24 cellular contexts compared by ENCODE assay signal in the genomic region with DNA sequence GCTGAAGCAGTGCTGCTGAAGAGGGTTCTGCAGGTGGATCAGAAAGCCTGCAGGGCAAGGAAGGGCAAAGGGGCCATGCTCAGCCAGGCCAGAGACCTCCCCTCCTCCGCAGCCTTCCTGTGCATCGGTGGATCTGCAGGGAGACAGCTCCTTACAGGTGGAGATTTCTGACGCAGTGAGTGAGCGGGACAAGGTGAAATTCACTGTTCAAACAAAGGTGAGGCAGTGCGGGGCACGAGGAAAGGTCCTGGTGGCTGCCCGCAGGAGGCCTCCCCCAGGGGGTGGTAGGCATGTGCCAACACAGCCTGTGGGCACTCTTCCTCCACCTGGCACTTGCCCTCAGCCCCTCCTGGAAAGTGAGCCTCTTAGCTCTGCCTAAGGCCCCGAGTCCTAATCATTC. TPM values are rescaled to one million over a fixed set of nuclear protein-coding genes. Genes with fewer than 3 reads are reported as not detected.
DNase-seq lines count a peak whose midpoint lies in the region; ATAC-seq and TF ChIP-seq lines count a peak whose summit lies in the region.
"Had no signal": no experiment of that assay in that cellular context is flagged by ENCODE, and none has a peak within 500 bp of the region (broad histone marks: within the 10 kb centered on the region; RNA-seq: fewer than 3 reads in every experiment).

No MANE protein-coding gene starts in this region.

- no peak overlapping the region for H2AK5ac ChIP-seq in IMR-90 (ENCODE audit: low read depth, low read length)

- intact Hi-C loops in IMR-90 (cut with micrococcal nuclease) (no loop called here), posterior vena cava (cut with DNase I) (no loop called here)

- H3K4me2 ChIP-seq in IMR-90 (ENCODE audit: low read depth, low read length), result no peak overlapping the region
- H3K4me2 ChIP-seq: KMS-11 had no signal

- H2AFZ ChIP-seq in IMR-90 (replicated peaks; ENCODE audit: low read length, poor library complexity), result no peak overlapping the region

- H3K4me1 ChIP-seq in IMR-90 (ENCODE audit: control insufficient read depth, insufficient read depth, low read length), result no peaks in the 10 kb centered on the region; the same call in 1 of the 2 replicates
- no peaks in the 10 kb centered on the region for H3K4me1 ChIP-seq in endodermal cell (ENCODE audit: control insufficient read depth, insufficient read depth, low read length)

- CTCF ChIA-PET in IMR-90 (lab: Yijun Ruan, JAX), result interaction anchor here (0.5 kb wide), 1 partner anchor 32 kb away, joined by 5 read pairs; no protein-coding TSS in a partner anchor

- H2BK5ac ChIP-seq in IMR-90 (ENCODE audit: low read depth, low read length, poor library complexity, severe bottlenecking), result no peak overlapping the region

- no peak for TF ChIP-seq POLR2A in IMR-90 (IDR thresholded peaks at IDR 0.05; ENCODE audit: low read depth, low read length)

- H3K4me3 Mint-ChIP-seq in endodermal cell, result no peak overlapping the region
- no peak overlapping the region for H3K4me3 Mint-ChIP-seq in HFFc6
- H3K4me3 Mint-ChIP-seq: activated CD4-positive, alpha-beta T cell treated with anti-CD3 and anti-CD28 coated beads, Interleukin-2, amount 10 ng/mL, durations not matched to agents 7 days and 5 days; activated naive CD8-positive, alpha-beta T cell treated with anti-CD3 and anti-CD28 coated beads for 36 hours; CD4-positive, alpha-beta T cell; stimulated activated memory B cell treated with anti-CD40 and anti-IgM and Interleukin-4, amounts not matched to agents 10 μg/mL and 1 μg/mL and 100 μg/mL, for 72 hours; T-helper 1 cell treated with Interleukin-12 subunit alpha and Interleukin-12 subunit beta and Interleukin-4 antibody, amounts not matched to agents 30 μg/mL and 1 μg/mL, for 36 hours had no signal

- H3K9me3 ChIP-seq in IMR-90 (ENCODE audit: control insufficient read depth, insufficient read depth, low read length) (no peaks in the 10 kb centered on the region), endodermal cell (ENCODE audit: control insufficient read depth, low read length) (peaks cover 7% of the 10 kb centered on the region)
- H3K9me3 ChIP-seq: thoracic aorta had no signal

- H3K56ac ChIP-seq in IMR-90 (ENCODE audit: extremely low read depth, insufficient read depth, low read length), result no peak overlapping the region

- dilution Hi-C loops in IMR-90 (cut with HindIII; ENCODE audit: low sequenced_read_pairs, unreplicated experiment), result no loop called here

- H3K36me3 ChIP-seq in IMR-90 (ENCODE audit: control insufficient read depth, insufficient read depth, low read length) (peaks cover 37% of the 10 kb centered on the region), endodermal cell (ENCODE audit: control insufficient read depth, insufficient read depth, low read length) (peaks cover 35% of the 10 kb centered on the region)

- H3K36me3 Mint-ChIP-seq in endodermal cell (ENCODE audit: low read depth) (peaks cover 33% of the 10 kb centered on the region), HFFc6 (ENCODE audit: low read depth) (peaks cover 25% of the 10 kb centered on the region)

- in situ Hi-C loops in IMR-90 (cut with MboI; ENCODE audit: low sequenced_read_pairs), result no loop called here

- no peak overlapping the region for H4K8ac ChIP-seq in IMR-90 (ENCODE audit: low read depth in 2 of 2, low read length in 2 of 2)

- BruUV-seq in IMR-90 (replicated peaks; lab: Mats Ljungman, UMichigan), result no TSS peak

- H2BK15ac ChIP-seq in IMR-90 (ENCODE audit: low read depth, low read length), result no peak overlapping the region

- no peak overlapping the region for H4K5ac ChIP-seq in IMR-90 (ENCODE audit: low read depth, low read length)

- H3K4ac ChIP-seq in IMR-90 (ENCODE audit: low read depth, low read length), result peak overlapping the region; percentile 35; the same call in 1 of the 2 replicates

- no peak for TF ChIP-seq CTCF in IMR-90 (conservative IDR thresholded peaks at IDR 0.05; ENCODE audit: low read depth, low read length)
- no peak for TF ChIP-seq CTCF in endodermal cell (conservative IDR thresholded peaks at IDR 0.05)
- TF ChIP-seq CTCF in HFFc6 (IDR thresholded peaks at IDR 0.05), result no peak

- peaks cover 16% of the 10 kb centered on the region; the same call in 1 of the 2 replicates for H3K9me1 ChIP-seq in IMR-90 (ENCODE audit: insufficient read depth, low read length)

- H4K20me1 ChIP-seq in IMR-90 (ENCODE audit: insufficient read depth, low read length), result peaks cover 44% of the 10 kb centered on the region

- peaks cover 12% of the 10 kb centered on the region for H3K27me3 Mint-ChIP-seq in endodermal cell (ENCODE audit: insufficient read depth)
- peaks cover 17% of the 10 kb centered on the region for H3K27me3 Mint-ChIP-seq in HFFc6 (ENCODE audit: insufficient read depth)
- H3K27me3 Mint-ChIP-seq: activated CD4-positive, alpha-beta T cell treated with anti-CD3 and anti-CD28 coated beads, Interleukin-2, amount 10 ng/mL, durations not matched to agents 7 days and 5 days; activated naive CD8-positive, alpha-beta T cell treated with anti-CD3 and anti-CD28 coated beads for 36 hours; CD4-positive, alpha-beta T cell; stimulated activated memory B cell treated with anti-CD40 and anti-IgM and Interleukin-4, amounts not matched to agents 10 μg/mL and 1 μg/mL and 100 μg/mL, for 72 hours had no signal

- no peak overlapping the region for H2BK20ac ChIP-seq in IMR-90 (ENCODE audit: low read depth, low read length)

- no peak overlapping the region for H3K27ac ChIP-seq in IMR-90 (ENCODE audit: insufficient read depth, low read length)
- no peak overlapping the region for H3K27ac ChIP-seq in endodermal cell (ENCODE audit: low read depth, low read length)
- H3K27ac ChIP-seq: dorsolateral prefrontal cortex, KMS-11, thoracic aorta had no signal

- H3K9ac ChIP-seq in IMR-90 (ENCODE audit: low read depth, low read length) (no peak overlapping the region), endodermal cell (ENCODE audit: extremely low read depth, low read length, poor library complexity, severe bottlenecking) (no peak overlapping the region)
- H3K9ac ChIP-seq: KMS-11 had no signal

- no peak overlapping the region for H3K14ac ChIP-seq in IMR-90 (replicated peaks; ENCODE audit: low read depth, low read length)

- TF ChIP-seq RAD21 in IMR-90 (IDR thresholded peaks at IDR 0.05; ENCODE audit: low read length), result no peak

- H3K18ac ChIP-seq in IMR-90 (ENCODE audit: low read depth, low read length), result no peak overlapping the region

- WGBS in IMR-90 (ENCODE audit: extremely low coverage in 2 of 2, insufficient read length in 1 of 2), 2 experiments, result 70% methylated on average over 3 of the region's 8 CpGs; no CpG with 5 or more reads in 1 of the 2 experiments
- 80% methylated on average over 6 to 8 of the region's 8 CpGs for WGBS in endodermal cell (ENCODE audit: insufficient coverage in 1 of 2, insufficient read length in 1 of 2), 2 experiments

- H3K4me3 ChIP-seq in IMR-90 (ENCODE audit: insufficient read depth, low read depth, low read length) (no peak overlapping the region), endodermal cell (ENCODE audit: low read length) (no peak overlapping the region)
- H3K4me3 ChIP-seq: dorsolateral prefrontal cortex, thoracic aorta had no signal

- POLR2A ChIA-PET in IMR-90 (lab: Charles Lee; ENCODE audit: unreplicated experiment), result no interaction called here

- no peak overlapping the region for H4K91ac ChIP-seq in IMR-90 (ENCODE audit: insufficient read depth, low read depth, low read length)

- no peaks in the 10 kb centered on the region for H3K27me3 ChIP-seq in IMR-90 (ENCODE audit: control insufficient read depth, insufficient read depth, low read length)
- no peaks in the 10 kb centered on the region for H3K27me3 ChIP-seq in endodermal cell (ENCODE audit: control insufficient read depth, insufficient read depth, low read length, poor library complexity, severe bottlenecking)
- H3K27me3 ChIP-seq: dorsolateral prefrontal cortex had no signal

- H2BK120ac ChIP-seq in IMR-90 (ENCODE audit: low read depth, low read length), result no peak overlapping the region

- DNase-seq in EL (peak; percentile 4), IMR-90 (no peak), endodermal cell (peak; percentile 65), posterior vena cava (ENCODE audit: low spot score) (peak; percentile 77), occipital lobe (lab: John Stamatoyannopoulos, UW) (no peak), HFFc6 (no peak)
- DNase-seq: activated CD4-positive, alpha-beta T cell treated with anti-CD3 and anti-CD28 coated beads, Interleukin-2, amount 10 ng/mL, durations not matched to agents 7 days and 5 days; activated naive CD8-positive, alpha-beta T cell treated with anti-CD3 and anti-CD28 coated beads for 36 hours; CD4-positive, alpha-beta T cell; dorsolateral prefrontal cortex; left cardiac atrium; mammary epithelial cell; NCI-H1436; SIG-M5; stimulated activated CD4-positive, alpha-beta T cell treated with anti-CD3 and anti-CD28 coated beads, Interleukin-2, amount 100 ng/mL, for 48 hours had no signal

- H3K27ac Mint-ChIP-seq in endodermal cell (no peak overlapping the region), HFFc6 (no peak overlapping the region)
- H3K27ac Mint-ChIP-seq: activated CD4-positive, alpha-beta T cell treated with anti-CD3 and anti-CD28 coated beads, Interleukin-2, amount 10 ng/mL, durations not matched to agents 7 days and 5 days; activated naive CD8-positive, alpha-beta T cell treated with anti-CD3 and anti-CD28 coated beads for 36 hours; CD4-positive, alpha-beta T cell; stimulated activated memory B cell treated with anti-CD40 and anti-IgM and Interleukin-4, amounts not matched to agents 10 μg/mL and 1 μg/mL and 100 μg/mL, for 72 hours; T-helper 1 cell treated with Interleukin-12 subunit alpha and Interleukin-12 subunit beta and Interleukin-4 antibody, amounts not matched to agents 30 μg/mL and 1 μg/mL, for 36 hours had no signal

- no peak overlapping the region; the same call in 1 of the 2 replicates for H3K23ac ChIP-seq in IMR-90 (ENCODE audit: low read depth, low read length)

- H3K9me3 Mint-ChIP-seq in endodermal cell (no peaks in the 10 kb centered on the region), HFFc6 (peaks cover 4% of the 10 kb centered on the region; the same call in 1 of the 2 replicates)
- H3K9me3 Mint-ChIP-seq: activated CD4-positive, alpha-beta T cell treated with anti-CD3 and anti-CD28 coated beads, Interleukin-2, amount 10 ng/mL, durations not matched to agents 7 days and 5 days; CD4-positive, alpha-beta T cell; stimulated activated memory B cell treated with anti-CD40 and anti-IgM and Interleukin-4, amounts not matched to agents 10 μg/mL and 1 μg/mL and 100 μg/mL, for 72 hours had no signal

- ATAC-seq in IMR-90 (ENCODE audit: low read depth) (no peak), GM19035 (IDR thresholded peaks at IDR 0.05; ENCODE audit: unreplicated experiment) (no peak)
- ATAC-seq: stimulated activated memory B cell treated with anti-CD40 and anti-IgM and Interleukin-4, amounts not matched to agents 10 μg/mL and 1 μg/mL and 100 μg/mL, for 72 hours had no signal

- no peaks in the 10 kb centered on the region for H3K4me1 Mint-ChIP-seq in endodermal cell
- H3K4me1 Mint-ChIP-seq in HFFc6 (ENCODE audit: low read depth), result peaks cover 12% of the 10 kb centered on the region

- peak overlapping the region; percentile 76 for H2AK9ac ChIP-seq in IMR-90 (replicated peaks; ENCODE audit: low read depth, low read length, poor library complexity)

- peaks cover 15 to 33% of the 10 kb centered on the region in 2 experiments for H3K79me1 ChIP-seq in IMR-90 (ENCODE audit: low read depth in 1 of 2, low read length in 2 of 2)

RNA-seq across cellular contexts. Expression of gene CFL1, which starts 8.6 kb away (rescaled TPM):
- total RNA-seq in IMR-90 (2012; rRNA removed) (919 and 960 TPM in 2 replicates), endodermal cell (1,000 to 10,000 TPM; 1,218 to 1,284 TPM), posterior vena cava (100 to 1,000 TPM; 697 to 707 TPM), occipital lobe (404 TPM)
- 2,231 and 2,466 TPM in 2 replicates for polyA plus RNA-seq in IMR-90 (2012; rRNA removed)
- polyA plus RNA-seq in IMR-90 (2012; cell fraction: cytosol; rRNA removed), result 2,445 and 3,036 TPM in 2 replicates
- polyA plus RNA-seq in IMR-90 (2012; cell fraction: nucleus; rRNA removed; ENCODE audit: low replicate concordance), result 809 and 890 TPM in 2 replicates
- polyA plus RNA-seq in endodermal cell (2013, experiment 1 of 2), result 1,019 TPM
- 1,005 TPM for polyA plus RNA-seq in endodermal cell (2013, experiment 2 of 2)
- total RNA-seq in HFFc6 (2021; fragmentation: NEBNext Ultra II Directional; extraction: Animal tissue kit (Norgen Biotek cat#: 25700)), result 1,000 to 10,000 TPM; 2,002 to 2,288 (median 2,238) TPM

RNA-seq across cellular contexts. Expression of gene MUS81, which starts 10.9 kb away (rescaled TPM):
- total RNA-seq in IMR-90 (2012; rRNA removed), result 22.5 and 23.7 TPM in 2 replicates
- polyA plus RNA-seq in IMR-90 (2012; rRNA removed), result 47.9 and 57.0 TPM in 2 replicates
- 22.0 and 32.0 TPM in 2 replicates for polyA plus RNA-seq in IMR-90 (2012; cell fraction: cytosol; rRNA removed)
- 224 and 393 TPM in 2 replicates for polyA plus RNA-seq in IMR-90 (2012; cell fraction: nucleus; rRNA removed; ENCODE audit: low replicate concordance)
- 10 to 100 TPM; 51.0 to 64.5 TPM for total RNA-seq in endodermal cell
- polyA plus RNA-seq in endodermal cell (2013, experiment 1 of 2), result 64.5 TPM
- 60.0 TPM for polyA plus RNA-seq in endodermal cell (2013, experiment 2 of 2)
- 10 to 100 TPM; 41.8 to 48.2 TPM for total RNA-seq in posterior vena cava
- total RNA-seq in occipital lobe, result 45.9 TPM
- total RNA-seq in HFFc6 (2021; fragmentation: NEBNext Ultra II Directional; extraction: Animal tissue kit (Norgen Biotek cat#: 25700)), result 10 to 100 TPM; 38.4 to 47.9 (median 43.1) TPM

RNA-seq across cellular contexts. Expression of gene SNX32, which starts 15.6 kb away (rescaled TPM):
- total RNA-seq in IMR-90 (2012; rRNA removed) (0.36 TPM in 1 of 2 replicates, not detected in the other), endodermal cell (1 to 10 TPM; 1.5 to 4.3 TPM), posterior vena cava (under 1 TPM; 0.52 to 0.65 TPM), occipital lobe (7.3 TPM)
- polyA plus RNA-seq in IMR-90 (2012; rRNA removed), result 0.69 and 0.79 TPM in 2 replicates
- 0.08 and 0.46 TPM in 2 replicates for polyA plus RNA-seq in IMR-90 (2012; cell fraction: cytosol; rRNA removed)
- polyA plus RNA-seq in IMR-90 (2012; cell fraction: nucleus; rRNA removed; ENCODE audit: low replicate concordance), result 5.7 and 6.5 TPM in 2 replicates
- polyA plus RNA-seq in endodermal cell (2013, experiment 1 of 2), result 3.7 TPM
- polyA plus RNA-seq in endodermal cell (2013, experiment 2 of 2), result 1.9 TPM
- total RNA-seq in HFFc6 (2021; fragmentation: NEBNext Ultra II Directional; extraction: Animal tissue kit (Norgen Biotek cat#: 25700)), result not detected
- total RNA-seq: HT1080, left cardiac atrium had no signal

RNA-seq across cellular contexts. Expression of gene EFEMP2, which starts 23.2 kb away (rescaled TPM):
- total RNA-seq in IMR-90 (2012; rRNA removed) (62.7 and 69.2 TPM in 2 replicates), endodermal cell (10 to 100 TPM; 84.5 to 99.6 TPM), posterior vena cava (100 to 1,000 TPM; 111 to 131 TPM), occipital lobe (13.3 TPM)
- polyA plus RNA-seq in IMR-90 (2012; rRNA removed), result 431 and 601 TPM in 2 replicates
- 324 and 587 TPM in 2 replicates for polyA plus RNA-seq in IMR-90 (2012; cell fraction: cytosol; rRNA removed)
- polyA plus RNA-seq in IMR-90 (2012; cell fraction: nucleus; rRNA removed; ENCODE audit: low replicate concordance), result 557 and 1,096 TPM in 2 replicates
- 44.2 TPM for polyA plus RNA-seq in endodermal cell (2013, experiment 1 of 2)
- polyA plus RNA-seq in endodermal cell (2013, experiment 2 of 2), result 46.6 TPM
- 100 to 1,000 TPM; 318 to 359 (median 329) TPM for total RNA-seq in HFFc6 (2021; fragmentation: NEBNext Ultra II Directional; extraction: Animal tissue kit (Norgen Biotek cat#: 25700))

RNA-seq across cellular contexts. Expression of gene CTSW, which starts 30.3 kb away (rescaled TPM):
- 0.18 TPM in 1 of 2 replicates, not detected in the other for total RNA-seq in IMR-90 (2012; rRNA removed)
- 0.07 and 0.23 TPM in 2 replicates for polyA plus RNA-seq in IMR-90 (2012; rRNA removed)
- polyA plus RNA-seq in IMR-90 (2012; cell fraction: cytosol; rRNA removed), result 0.08 and 0.39 TPM in 2 replicates
- 0.23 and 0.34 TPM in 2 replicates for polyA plus RNA-seq in IMR-90 (2012; cell fraction: nucleus; rRNA removed; ENCODE audit: low replicate concordance)
- total RNA-seq in endodermal cell, result not detected
- not detected for polyA plus RNA-seq in endodermal cell (2013, experiment 1 of 2)
- not detected for polyA plus RNA-seq in endodermal cell (2013, experiment 2 of 2)
- total RNA-seq in posterior vena cava, result 1 to 10 TPM; 1.4 to 1.8 TPM
- not detected for total RNA-seq in occipital lobe
- total RNA-seq in HFFc6 (2021; fragmentation: NEBNext Ultra II Directional; extraction: Animal tissue kit (Norgen Biotek cat#: 25700)), result under 1 TPM in 4 of 6 experiments, not detected in 2; 0.11 to 0.22 (median 0.14) TPM
- total RNA-seq: astrocyte, mammary epithelial cell, NCI-H460, osteocyte had no signal

Comparison
In these comparisons a context has a peak if more than half of its experiments do, and no peak if none do; other contexts are left out.
1. DNase-seq: peak in EL (single experiment), endodermal cell (single experiment) and posterior vena cava (single experiment); none in IMR-90 (single experiment), occipital lobe (single experiment) and HFFc6 (single experiment).